13 cellular contexts compared by ENCODE assay signal in genomic region chrX:2516612-2517011, GRCh38. TPM values are rescaled to one million over a fixed set of nuclear protein-coding genes. Genes with fewer than 3 reads are reported as not detected.
DNase-seq lines count a peak whose midpoint lies in the region; ATAC-seq and TF ChIP-seq lines count a peak whose summit lies in the region.
"Had no signal": no experiment of that assay in that cellular context is flagged by ENCODE, and none has a peak within 500 bp of the region (broad histone marks: within the 10 kb centered on the region; RNA-seq: fewer than 3 reads in every experiment).

No MANE protein-coding gene starts in this region.

- no peak for DNase-seq in DMS153 (lab: John Stamatoyannopoulos, UW)
- DNase-seq in MG63, result no peak
- DNase-seq in GM19238 (ENCODE audit: insufficient read length, low spot score), result no peak
- DNase-seq in dorsolateral prefrontal cortex, result no peak
- DNase-seq: activated CD8-positive, alpha-beta T cell treated with anti-CD3 and anti-CD28 coated beads, Interleukin-2, amount 10 ng/mL, durations not matched to agents 7 days and 5 days; DMS53; mammary epithelial cell; T-helper 2 cell had no signal

- H3K4me3 ChIP-seq in BLaER1 treated with 17β-estradiol and CSF1 and Interleukin-3, amounts not matched to agents 10 nM and 100 nM, result no peak overlapping the region; a peak in 1 of 20 replicates
- H3K4me3 ChIP-seq in MG63, result no peak overlapping the region
- H3K4me3 ChIP-seq in dorsolateral prefrontal cortex, result no peak overlapping the region
- H3K4me3 ChIP-seq: right atrium auricular region had no signal

- intact Hi-C loops in dorsolateral prefrontal cortex (cut with DNase I), result no loop called here

- no peaks in the 10 kb centered on the region for H3K36me3 ChIP-seq in BLaER1 treated with 17β-estradiol and CSF1 and Interleukin-3, amounts not matched to agents 10 nM and 100 nM
- no peaks in the 10 kb centered on the region for H3K36me3 ChIP-seq in MG63
- H3K36me3 ChIP-seq: right atrium auricular region had no signal

- H3K4me2 ChIP-seq in BLaER1 treated with 17β-estradiol and CSF1 and Interleukin-3, amounts not matched to agents 10 nM and 100 nM, result peak overlapping the region; percentile 35 to 80 (median 59); a peak in 21 of 22 replicates

- peak; percentile 70 for ATAC-seq in GM19438 (IDR thresholded peaks at IDR 0.05; ENCODE audit: low read depth, unreplicated experiment)
- ATAC-seq in HG02840 (IDR thresholded peaks at IDR 0.05; ENCODE audit: low FRiP score, unreplicated experiment), result peak; percentile 46
- ATAC-seq in HG03565 (IDR thresholded peaks at IDR 0.05; ENCODE audit: unreplicated experiment), result peak; percentile 53
- ATAC-seq: activated CD8-positive, alpha-beta T cell treated with anti-CD3 and anti-CD28 coated beads, Interleukin-2, amount 10 ng/mL, durations not matched to agents 7 days and 5 days had no signal

- no peaks in the 10 kb centered on the region for H4K20me1 ChIP-seq in BLaER1 treated with 17β-estradiol and CSF1 and Interleukin-3, amounts not matched to agents 10 nM and 100 nM

- peak overlapping the region in 2 of 11 experiments; percentile 24 to 51; a peak in 3 of 22 replicates for H3K9ac ChIP-seq in BLaER1 treated with 17β-estradiol and CSF1 and Interleukin-3, amounts not matched to agents 10 nM and 100 nM

- TF ChIP-seq CTCF in dorsolateral prefrontal cortex (IDR thresholded peaks at IDR 0.05 in 54 of 56, conservative IDR thresholded peaks at IDR 0.05 in 2 of 56; ENCODE audit: low read depth in 1 of 56, partially characterized antibody in 56 of 56), result no peak

- peaks cover 0 to 2% (median 0%) of the 10 kb centered on the region in 11 experiments; a peak in 4 of 22 replicates for H3K9me3 ChIP-seq in BLaER1 treated with 17β-estradiol and CSF1 and Interleukin-3, amounts not matched to agents 10 nM and 100 nM (replicated peaks in 1 of 11)
- H3K9me3 ChIP-seq in MG63, result no peaks in the 10 kb centered on the region
- H3K9me3 ChIP-seq: right atrium auricular region had no signal

- no peaks in the 10 kb centered on the region for H3K27me3 ChIP-seq in BLaER1 treated with 17β-estradiol and CSF1 and Interleukin-3, amounts not matched to agents 10 nM and 100 nM
- H3K27me3 ChIP-seq in MG63 (peaks cover 14% of the 10 kb centered on the region), dorsolateral prefrontal cortex (peaks cover 0 to 10% (median 0%) of the 10 kb centered on the region in 45 donors)
- H3K27me3 ChIP-seq: right atrium auricular region had no signal

- H3K4me1 ChIP-seq in BLaER1 treated with 17β-estradiol and CSF1 and Interleukin-3, amounts not matched to agents 10 nM and 100 nM, result peaks cover 25 to 60% (median 50%) of the 10 kb centered on the region in 10 experiments
- H3K4me1 ChIP-seq: right atrium auricular region had no signal

- peak overlapping the region in 4 of 11 experiments; percentile 21 to 35 (median 28); a peak in 7 of 22 replicates for H3K27ac ChIP-seq in BLaER1 treated with 17β-estradiol and CSF1 and Interleukin-3, amounts not matched to agents 10 nM and 100 nM
- H3K27ac ChIP-seq in dorsolateral prefrontal cortex, result no peak overlapping the region
- H3K27ac ChIP-seq: right atrium auricular region had no signal

RNA-seq across cellular contexts. Expression of gene DHRSX, which starts 15.8 kb away (rescaled TPM):
- 18.6 and 30.3 TPM in 2 replicates for total RNA-seq in MG63 (2014; rRNA removed; shearing (Covaris generic); ENCODE audit: low replicate concordance)
- total RNA-seq in dorsolateral prefrontal cortex, result 10 to 100 TPM; 11.6 to 43.5 (median 19.3) TPM

RNA-seq across cellular contexts. Expression of gene ZBED1, which starts 15.8 kb away (rescaled TPM):
- total RNA-seq in MG63 (2014; rRNA removed; shearing (Covaris generic); ENCODE audit: low replicate concordance), result 58.1 and 59.7 TPM in 2 replicates
- 10 to 100 TPM; 18.2 to 62.4 (median 29.9) TPM for total RNA-seq in dorsolateral prefrontal cortex
